ENCODE assay signal across 1 cellular context in the genomic region with DNA sequence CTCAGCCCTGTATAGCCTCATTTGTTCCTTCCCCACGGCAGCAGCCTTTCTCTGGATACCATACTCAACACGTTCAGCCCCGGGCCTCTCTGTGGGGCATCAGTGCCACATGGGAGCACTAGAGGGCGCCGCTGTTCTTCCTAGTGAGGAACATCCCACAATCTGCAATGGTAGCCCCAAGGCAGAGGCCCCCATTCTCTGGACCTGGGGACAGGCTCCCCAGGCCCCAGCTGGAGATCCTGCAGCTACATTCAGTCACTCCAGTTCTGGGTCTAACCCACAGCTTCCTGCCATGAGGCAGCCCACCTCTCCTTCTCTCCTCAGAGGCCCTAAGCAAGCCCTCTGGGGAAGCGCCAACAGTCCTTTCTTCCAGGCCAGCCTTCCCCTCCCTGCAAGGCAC.
TF ChIP-seq lines count a peak whose summit lies in the region.

No MANE protein-coding gene starts in this region.

TF ChIP-seq in HepG2, 621 proteins besides CTCF, POLR2A, EP300 and RAD21 (continued from another document and continues in another):
- TF ChIP-seq KDM5B (CRISPR knock-in tag; IDR thresholded peaks at IDR 0.05; ENCODE audit: borderline replicate concordance) (peak; percentile 61; the same call in 1 of the 2 replicates), GABPB1 (CRISPR knock-in tag; IDR thresholded peaks at IDR 0.05) (no peak), STAG1 (CRISPR knock-in tag; IDR thresholded peaks at IDR 0.05) (peak; percentile 98), TGIF2 (CRISPR knock-in tag; IDR thresholded peaks at IDR 0.05) (no peak), SKI (IDR thresholded peaks at IDR 0.05; ENCODE audit: partially characterized antibody) (no peak), ZNF605 (CRISPR knock-in tag; IDR thresholded peaks at IDR 0.05) (no peak), JUN (CRISPR knock-in tag; IDR thresholded peaks at IDR 0.05) (no peak), MIXL1 (CRISPR knock-in tag; IDR thresholded peaks at IDR 0.05) (no peak), GATAD2A (CRISPR knock-in tag; IDR thresholded peaks at IDR 0.05) (0 out of 2 replicates have a peak, but pooled peaks have one; percentile 28), TFE3 (CRISPR knock-in tag; IDR thresholded peaks at IDR 0.05) (no peak), ZNF143 (CRISPR knock-in tag; IDR thresholded peaks at IDR 0.05) (no peak), LRRFIP1 (CRISPR knock-in tag; conservative IDR thresholded peaks at IDR 0.05) (no peak), BORCS8-MEF2B (CRISPR knock-in tag; IDR thresholded peaks at IDR 0.05) (0 out of 2 replicates have a peak, but pooled peaks have one; percentile 37), AHR (CRISPR knock-in tag; IDR thresholded peaks at IDR 0.05) (no peak), AFF4 (CRISPR knock-in tag; IDR thresholded peaks at IDR 0.05) (no peak), ARID2 (CRISPR knock-in tag; IDR thresholded peaks at IDR 0.05; ENCODE audit: borderline replicate concordance) (no peak), ZBTB20 (CRISPR knock-in tag; IDR thresholded peaks at IDR 0.05; ENCODE audit: borderline replicate concordance, low read depth) (peak; percentile 52; the same call in 1 of the 2 replicates), ZEB1 (IDR thresholded peaks at IDR 0.05; ENCODE audit: insufficient replicate concordance, low read depth) (no peak), SP4 (CRISPR knock-in tag; IDR thresholded peaks at IDR 0.05) (0 out of 2 replicates have a peak, but pooled peaks have one; percentile 55), ZNF501 (CRISPR knock-in tag; IDR thresholded peaks at IDR 0.05) (peak; percentile 53), KDM2A (CRISPR knock-in tag; IDR thresholded peaks at IDR 0.05; ENCODE audit: borderline replicate concordance, low read depth) (peak; percentile 79; the same call in 1 of the 2 replicates), RAD51 (IDR thresholded peaks at IDR 0.05; ENCODE audit: borderline replicate concordance) (no peak), SALL1 (CRISPR knock-in tag; IDR thresholded peaks at IDR 0.05) (peak; percentile 63), SMYD3 (CRISPR knock-in tag; IDR thresholded peaks at IDR 0.05) (no peak), SP5 (CRISPR knock-in tag; IDR thresholded peaks at IDR 0.05; ENCODE audit: borderline replicate concordance, low read depth) (no peak), ZNF367 (CRISPR knock-in tag; IDR thresholded peaks at IDR 0.05; ENCODE audit: borderline replicate concordance) (no peak), MEF2D (CRISPR knock-in tag; IDR thresholded peaks at IDR 0.05) (peak; percentile 44; the same call in 1 of the 2 replicates), GLMP (CRISPR knock-in tag; IDR thresholded peaks at IDR 0.05; ENCODE audit: borderline replicate concordance) (no peak), CSRNP1 (CRISPR knock-in tag; IDR thresholded peaks at IDR 0.05) (no peak), KLF9 (CRISPR knock-in tag; IDR thresholded peaks at IDR 0.05; ENCODE audit: low read depth) (no peak), ZNF598 (CRISPR knock-in tag; IDR thresholded peaks at IDR 0.05; ENCODE audit: borderline replicate concordance) (peak; percentile 80; the same call in 1 of the 2 replicates)
- TF ChIP-seq, protein P1, sequence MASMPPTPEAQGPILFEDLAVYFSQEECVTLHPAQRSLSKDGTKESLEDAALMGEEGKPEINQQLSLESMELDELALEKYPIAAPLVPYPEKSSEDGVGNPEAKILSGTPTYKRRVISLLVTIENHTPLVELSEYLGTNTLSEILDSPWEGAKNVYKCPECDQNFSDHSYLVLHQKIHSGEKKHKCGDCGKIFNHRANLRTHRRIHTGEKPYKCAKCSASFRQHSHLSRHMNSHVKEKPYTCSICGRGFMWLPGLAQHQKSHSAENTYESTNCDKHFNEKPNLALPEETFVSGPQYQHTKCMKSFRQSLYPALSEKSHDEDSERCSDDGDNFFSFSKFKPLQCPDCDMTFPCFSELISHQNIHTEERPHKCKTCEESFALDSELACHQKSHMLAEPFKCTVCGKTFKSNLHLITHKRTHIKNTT (CRISPR knock-in tag; IDR thresholded peaks at IDR 0.05): no peak
- TF ChIP-seq, protein P2, sequence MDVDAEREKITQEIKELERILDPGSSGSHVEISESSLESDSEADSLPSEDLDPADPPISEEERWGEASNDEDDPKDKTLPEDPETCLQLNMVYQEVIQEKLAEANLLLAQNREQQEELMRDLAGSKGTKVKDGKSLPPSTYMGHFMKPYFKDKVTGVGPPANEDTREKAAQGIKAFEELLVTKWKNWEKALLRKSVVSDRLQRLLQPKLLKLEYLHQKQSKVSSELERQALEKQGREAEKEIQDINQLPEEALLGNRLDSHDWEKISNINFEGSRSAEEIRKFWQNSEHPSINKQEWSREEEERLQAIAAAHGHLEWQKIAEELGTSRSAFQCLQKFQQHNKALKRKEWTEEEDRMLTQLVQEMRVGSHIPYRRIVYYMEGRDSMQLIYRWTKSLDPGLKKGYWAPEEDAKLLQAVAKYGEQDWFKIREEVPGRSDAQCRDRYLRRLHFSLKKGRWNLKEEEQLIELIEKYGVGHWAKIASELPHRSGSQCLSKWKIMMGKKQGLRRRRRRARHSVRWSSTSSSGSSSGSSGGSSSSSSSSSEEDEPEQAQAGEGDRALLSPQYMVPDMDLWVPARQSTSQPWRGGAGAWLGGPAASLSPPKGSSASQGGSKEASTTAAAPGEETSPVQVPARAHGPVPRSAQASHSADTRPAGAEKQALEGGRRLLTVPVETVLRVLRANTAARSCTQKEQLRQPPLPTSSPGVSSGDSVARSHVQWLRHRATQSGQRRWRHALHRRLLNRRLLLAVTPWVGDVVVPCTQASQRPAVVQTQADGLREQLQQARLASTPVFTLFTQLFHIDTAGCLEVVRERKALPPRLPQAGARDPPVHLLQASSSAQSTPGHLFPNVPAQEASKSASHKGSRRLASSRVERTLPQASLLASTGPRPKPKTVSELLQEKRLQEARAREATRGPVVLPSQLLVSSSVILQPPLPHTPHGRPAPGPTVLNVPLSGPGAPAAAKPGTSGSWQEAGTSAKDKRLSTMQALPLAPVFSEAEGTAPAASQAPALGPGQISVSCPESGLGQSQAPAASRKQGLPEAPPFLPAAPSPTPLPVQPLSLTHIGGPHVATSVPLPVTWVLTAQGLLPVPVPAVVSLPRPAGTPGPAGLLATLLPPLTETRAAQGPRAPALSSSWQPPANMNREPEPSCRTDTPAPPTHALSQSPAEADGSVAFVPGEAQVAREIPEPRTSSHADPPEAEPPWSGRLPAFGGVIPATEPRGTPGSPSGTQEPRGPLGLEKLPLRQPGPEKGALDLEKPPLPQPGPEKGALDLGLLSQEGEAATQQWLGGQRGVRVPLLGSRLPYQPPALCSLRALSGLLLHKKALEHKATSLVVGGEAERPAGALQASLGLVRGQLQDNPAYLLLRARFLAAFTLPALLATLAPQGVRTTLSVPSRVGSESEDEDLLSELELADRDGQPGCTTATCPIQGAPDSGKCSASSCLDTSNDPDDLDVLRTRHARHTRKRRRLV (CRISPR knock-in tag; IDR thresholded peaks at IDR 0.05): no peak
- TF ChIP-seq, protein P3, sequence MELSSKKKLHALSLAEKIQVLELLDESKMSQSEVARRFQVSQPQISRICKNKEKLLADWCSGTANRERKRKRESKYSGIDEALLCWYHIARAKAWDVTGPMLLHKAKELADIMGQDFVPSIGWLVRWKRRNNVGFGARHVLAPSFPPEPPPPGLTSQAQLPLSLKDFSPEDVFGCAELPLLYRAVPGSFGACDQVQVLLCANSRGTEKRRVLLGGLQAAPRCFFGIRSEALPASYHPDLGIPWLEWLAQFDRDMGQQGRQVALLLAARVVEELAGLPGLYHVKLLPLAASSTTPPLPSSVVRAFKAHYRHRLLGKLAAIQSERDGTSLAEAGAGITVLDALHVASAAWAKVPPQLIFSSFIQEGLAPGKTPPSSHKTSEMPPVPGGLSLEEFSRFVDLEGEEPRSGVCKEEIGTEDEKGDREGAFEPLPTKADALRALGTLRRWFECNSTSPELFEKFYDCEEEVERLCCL (CRISPR knock-in tag; IDR thresholded peaks at IDR 0.05; ENCODE audit: borderline replicate concordance): no peak
